7 cellular contexts compared by ENCODE assay signal in the genomic region with DNA sequence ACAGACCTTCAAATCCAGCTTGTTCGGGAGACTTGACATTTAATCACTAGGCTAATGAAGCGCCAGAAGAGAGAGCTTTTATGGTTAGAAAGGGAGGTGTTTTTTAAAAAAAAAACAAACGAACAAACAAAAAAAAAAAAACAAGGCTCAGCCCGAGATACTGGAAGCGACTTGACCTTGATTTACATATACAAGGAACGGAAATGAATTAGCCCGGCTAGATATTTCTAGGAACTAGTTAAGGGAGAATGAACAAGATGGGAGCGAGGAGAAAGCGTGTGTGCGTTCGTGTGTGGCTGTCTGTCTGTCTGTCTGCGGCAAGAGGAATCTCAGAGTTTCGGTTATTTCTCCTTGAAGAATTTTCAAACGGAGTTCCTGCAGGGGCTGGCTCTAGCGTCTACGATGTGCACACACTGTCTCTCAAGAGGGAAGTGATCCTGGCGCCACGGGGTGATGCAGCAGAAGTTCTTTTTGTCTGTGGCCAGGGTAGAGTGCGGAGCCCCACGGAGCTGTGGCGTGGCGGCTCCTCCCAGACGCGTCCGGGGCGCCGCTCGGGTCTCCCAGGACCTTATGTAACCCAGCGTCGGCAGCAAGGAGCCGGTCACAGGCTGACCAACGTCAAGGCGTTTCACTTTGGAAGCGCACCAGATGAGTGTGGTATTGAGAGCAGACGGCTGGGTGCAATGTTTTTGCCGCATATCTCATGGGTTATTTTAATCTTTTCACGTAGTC. TPM values are rescaled to one million over a fixed set of nuclear protein-coding genes. Genes with fewer than 3 reads are reported as not detected.
DNase-seq lines count a peak whose midpoint lies in the region; ATAC-seq and TF ChIP-seq lines count a peak whose summit lies in the region.

No MANE protein-coding gene starts in this region.

- in situ Hi-C loops in GM13976 (cut with MboI; ENCODE audit: low sequenced_read_pairs, unreplicated experiment): no loop called here

- POLR2A ChIA-PET in WTC11 (lab: Charles Lee): interaction anchor here (0.7 kb wide), 2 partner anchors 565 to 825 kb away, joined by 5 read pairs; no protein-coding TSS in a partner anchor

- H3K9me3 Mint-ChIP-seq in HFFc6 (no peaks in the 10 kb centered on the region), WTC11 (no peaks in the 10 kb centered on the region)

- H3K4me3 Mint-ChIP-seq in HFFc6: peak overlapping the region; percentile 94
- H3K4me3 Mint-ChIP-seq in WTC11: peak overlapping the region; percentile 83

- H3K36me3 Mint-ChIP-seq in HFFc6 (ENCODE audit: low read depth): no peaks in the 10 kb centered on the region
- H3K36me3 Mint-ChIP-seq in WTC11: no peaks in the 10 kb centered on the region

- H3K36me3 ChIP-seq in duodenal mucosa (ENCODE audit: control insufficient read depth in 1 of 2, insufficient read depth in 2 of 2, low read length in 2 of 2): no peaks in the 10 kb centered on the region

- CTCF ChIA-PET in WTC11 (lab: Charles Lee): interaction anchor here (0.6 to 0.9 kb wide), 2 partner anchors 157 to 211 kb away, joined by 3 to 4 read pairs; no protein-coding TSS in a partner anchor

- no peaks in the 10 kb centered on the region for H3K27me3 Mint-ChIP-seq in HFFc6 (ENCODE audit: insufficient read depth)
- peaks cover 11% of the 10 kb centered on the region for H3K27me3 Mint-ChIP-seq in WTC11 (ENCODE audit: low read depth)

- DNase-seq in GM13976 (ENCODE audit: low spot score) (peak; percentile 66), HFFc6 (peak; percentile 82), NAMALWA (ENCODE audit: low spot score) (peak; percentile 87), WTC11 (ENCODE audit: low spot score) (peak; percentile 40), left lobe of liver (ENCODE audit: low spot score) (peak; percentile 61)
- DNase-seq in stimulated activated CD4-positive, alpha-beta T cell treated with anti-CD3 and anti-CD28 coated beads, Interleukin-2, amount 100 ng/mL, for 48 hours: peak; percentile 5 to 10

- no peaks in the 10 kb centered on the region for H3K4me1 ChIP-seq in duodenal mucosa (ENCODE audit: control insufficient read depth in 1 of 2, insufficient read depth in 2 of 2, low read length in 2 of 2)

- no peaks in the 10 kb centered on the region for H3K9me3 ChIP-seq in duodenal mucosa (ENCODE audit: control insufficient read depth in 1 of 2, low read length in 2 of 2)

- no peaks in the 10 kb centered on the region for H3K27me3 ChIP-seq in duodenal mucosa (ENCODE audit: control insufficient read depth in 1 of 2, insufficient read depth in 2 of 2, low read length in 2 of 2)

- ATAC-seq in WTC11 (peak; percentile 74), left lobe of liver (peak; percentile 88)

- peak overlapping the region; percentile 58 to 69 for H3K9ac ChIP-seq in duodenal mucosa (ENCODE audit: low read depth in 1 of 2, low read length in 2 of 2)

- H3K27ac Mint-ChIP-seq in HFFc6 (peak overlapping the region; percentile 97), WTC11 (peak overlapping the region; percentile 86)

- peak overlapping the region; percentile 80 for H3K27ac ChIP-seq in duodenal mucosa (ENCODE audit: low read depth, low read length)

- TF ChIP-seq CTCF in GM13976 (IDR thresholded peaks at IDR 0.05; ENCODE audit: borderline replicate concordance, control extremely low read depth, extremely low read depth, insufficient read depth, missing control alignments) (no peak), HFFc6 (IDR thresholded peaks at IDR 0.05) (no peak), WTC11 (IDR thresholded peaks at IDR 0.05) (no peak)

- peak overlapping the region; percentile 84 to 88 for H3K4me3 ChIP-seq in duodenal mucosa (ENCODE audit: low read depth in 1 of 2, low read length in 2 of 2)

- H3K4me1 Mint-ChIP-seq in HFFc6 (ENCODE audit: low read depth) (peaks cover 63% of the 10 kb centered on the region), WTC11 (peaks cover 50% of the 10 kb centered on the region)

TF ChIP-seq in WTC11, 78 proteins besides CTCF, POLR2A, EP300 and RAD21:
- TF ChIP-seq, protein P1, sequence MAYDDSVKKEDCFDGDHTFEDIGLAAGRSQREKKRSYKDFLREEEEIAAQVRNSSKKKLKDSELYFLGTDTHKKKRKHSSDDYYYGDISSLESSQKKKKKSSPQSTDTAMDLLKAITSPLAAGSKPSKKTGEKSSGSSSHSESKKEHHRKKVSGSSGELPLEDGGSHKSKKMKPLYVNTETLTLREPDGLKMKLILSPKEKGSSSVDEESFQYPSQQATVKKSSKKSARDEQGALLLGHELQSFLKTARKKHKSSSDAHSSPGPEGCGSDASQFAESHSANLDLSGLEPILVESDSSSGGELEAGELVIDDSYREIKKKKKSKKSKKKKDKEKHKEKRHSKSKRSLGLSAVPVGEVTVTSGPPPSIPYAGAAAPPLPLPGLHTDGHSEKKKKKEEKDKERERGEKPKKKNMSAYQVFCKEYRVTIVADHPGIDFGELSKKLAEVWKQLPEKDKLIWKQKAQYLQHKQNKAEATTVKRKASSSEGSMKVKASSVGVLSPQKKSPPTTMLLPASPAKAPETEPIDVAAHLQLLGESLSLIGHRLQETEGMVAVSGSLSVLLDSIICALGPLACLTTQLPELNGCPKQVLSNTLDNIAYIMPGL (CRISPR knock-in tag; IDR thresholded peaks at IDR 0.05): peak; percentile 48; the same call in 1 of the 2 replicates
- TF ChIP-seq, protein P2, sequence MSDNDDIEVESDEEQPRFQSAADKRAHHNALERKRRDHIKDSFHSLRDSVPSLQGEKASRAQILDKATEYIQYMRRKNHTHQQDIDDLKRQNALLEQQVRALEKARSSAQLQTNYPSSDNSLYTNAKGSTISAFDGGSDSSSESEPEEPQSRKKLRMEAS (CRISPR knock-in tag; IDR thresholded peaks at IDR 0.05): 0 out of 2 replicates have a peak, but pooled peaks have one; percentile 34
- TF ChIP-seq KAT7 (CRISPR knock-in tag; IDR thresholded peaks at IDR 0.05; ENCODE audit: borderline replicate concordance) (0 out of 2 replicates have a peak, but pooled peaks have one; percentile 29), PRRX2 (CRISPR knock-in tag; IDR thresholded peaks at IDR 0.05) (no peak)

RNA-seq across cellular contexts. Expression of a gene that starts 18.8 kb away (rescaled TPM):
- 10 to 100 TPM; 32.2 to 64.4 (median 58.8) TPM for total RNA-seq in HFFc6 (2021; fragmentation: NEBNext Ultra II Directional; extraction: Animal tissue kit (Norgen Biotek cat#: 25700))
- total RNA-seq in WTC11 (2021) (31.7 to 44.4 TPM (median 32.9 TPM) in 3 replicates), left lobe of liver (3.1 TPM)

Comparison
In these comparisons a context has a peak if more than half of its experiments do, and no peak if none do; other contexts are left out.
1. Peak in every context shown above with its lines: DNase-seq, ATAC-seq, H3K4me3 ChIP-seq and H3K27ac ChIP-seq.
2. DNase-seq: peak in every context shown above with its lines; median percentile 87 in NAMALWA; 82 in HFFc6; 66 in GM13976; 61 in left lobe of liver; 40 in WTC11; 8 in stimulated activated CD4-positive, alpha-beta T cell treated with anti-CD3 and anti-CD28 coated beads, Interleukin-2, amount 100 ng/mL, for 48 hours.